Comparison of ENCODE assay signal across 19 cellular contexts in genomic region chr1:157975216-157975615, GRCh38. TPM values are rescaled to one million over a fixed set of nuclear protein-coding genes. Genes with fewer than 3 reads are reported as not detected.
DNase-seq lines count a peak whose midpoint lies in the region; ATAC-seq and TF ChIP-seq lines count a peak whose summit lies in the region.
"Had no signal": no experiment of that assay in that cellular context is flagged by ENCODE, and none has a peak within 500 bp of the region (broad histone marks: within the 10 kb centered on the region; RNA-seq: fewer than 3 reads in every experiment).

No MANE protein-coding gene starts in this region.

- peaks cover 8 to 15% (median 11%) of the 10 kb centered on the region in 5 experiments for H3K9me3 Mint-ChIP-seq in brain

- H3K4me3 ChIP-seq in HAP-1: no peak overlapping the region
- H3K4me3 ChIP-seq: A549, GM12878 had no signal

- peaks cover 15% of the 10 kb centered on the region for H3K4me1 ChIP-seq in HAP-1
- H3K4me1 ChIP-seq: A549 had no signal

- peaks cover 10% of the 10 kb centered on the region for H3K27me3 Mint-ChIP-seq in brain

- H3K27me3 ChIP-seq in HAP-1 (ENCODE audit: low read depth): no peaks in the 10 kb centered on the region

- H3K4me1 Mint-ChIP-seq in brain: peaks cover 11% of the 10 kb centered on the region
- H3K4me1 Mint-ChIP-seq: CD4-positive, alpha-beta memory T cell had no signal

- peaks cover 15% of the 10 kb centered on the region; the same call in 1 of the 2 replicates for H3K9me3 ChIP-seq in HAP-1

- TF ChIP-seq CTCF in brain (conservative IDR thresholded peaks at IDR 0.05): no peak

- no peaks in the 10 kb centered on the region for H3K36me3 Mint-ChIP-seq in brain
- H3K36me3 Mint-ChIP-seq: CD4-positive, alpha-beta memory T cell had no signal

- DNase-seq in ELF-1 (ENCODE audit: low read depth, low spot score) (peak; percentile 71), HAP-1 (ENCODE audit: low spot score in 2 of 2) (peak; percentile 54 to 97), NCI-H1417 treated with DMSO at 0.1 percent for 48 hours (lab: John Stamatoyannopoulos, UW) (no peak), cerebellar nuclear complex (lab: John Stamatoyannopoulos, UW) (no peak)
- no peak for DNase-seq in activated CD4-positive, alpha-beta T cell treated with anti-CD3 and anti-CD28 coated beads, Interleukin-2, amount 50 U/mL, for 1 hour
- DNase-seq: 8988T; C1 segment of cervical spinal cord; Calu3; CD4-positive, alpha-beta memory T cell; COR-L47; DND-41; GDM1; GOT3; H7; HFFc6 had no signal

- H3K27ac Mint-ChIP-seq in brain: peak overlapping the region in 3 of 5 experiments; percentile 16 to 58 (median 58)
- H3K27ac Mint-ChIP-seq: CD4-positive, alpha-beta memory T cell; HFFc6 had no signal

- H3K36me3 ChIP-seq in HAP-1 (replicated peaks): no peaks in the 10 kb centered on the region

- ATAC-seq in GM21576 (IDR thresholded peaks at IDR 0.05; ENCODE audit: unreplicated experiment): no peak
- ATAC-seq: A549, GM12878 had no signal

- no peak overlapping the region for H3K4me3 Mint-ChIP-seq in brain
- H3K4me3 Mint-ChIP-seq: CD4-positive, alpha-beta memory T cell; HFFc6 had no signal

- in situ Hi-C loops in HAP-1 (cut with MboI; ENCODE audit: low sequenced_read_pairs): no loop called here

RNA-seq across cellular contexts. Expression of gene KIRREL1, which starts 18.2 kb away (rescaled TPM):
- 4.0 TPM for polyA plus RNA-seq in brain (ENCODE audit: insufficient read depth, low read depth, low replicate concordance)
- polyA plus RNA-seq: CD4-positive, alpha-beta memory T cell; GM12878 had no signal

Comparison
In these comparisons a context has a peak if more than half of its experiments do, and no peak if none do; other contexts are left out.
1. DNase-seq: peak in ELF-1 (single experiment) and HAP-1 (2 of 2); none in NCI-H1417 treated with DMSO at 0.1 percent for 48 hours (single experiment), cerebellar nuclear complex (0 of 2) and activated CD4-positive, alpha-beta T cell treated with anti-CD3 and anti-CD28 coated beads, Interleukin-2, amount 50 U/mL, for 1 hour (single experiment).